14 cellular contexts compared by ENCODE assay signal in the genomic region with DNA sequence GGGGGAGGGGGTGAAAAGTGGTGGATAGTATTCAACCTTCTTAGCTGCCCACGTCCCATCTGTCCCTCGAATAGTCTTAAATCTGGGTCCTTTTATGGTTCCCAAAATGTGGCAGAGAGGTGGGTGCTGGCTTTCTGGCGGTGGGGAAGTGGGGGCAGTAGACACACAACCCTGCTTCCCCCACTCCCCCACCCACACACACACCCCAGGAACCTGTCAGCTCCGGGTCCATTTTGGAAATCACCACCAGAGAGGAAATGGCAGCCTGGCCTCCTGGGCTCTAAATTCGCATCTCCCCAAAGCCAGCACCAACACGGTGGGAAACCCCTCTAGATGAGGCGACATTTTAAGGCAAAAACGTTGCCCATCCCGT. TPM values are rescaled to one million over a fixed set of nuclear protein-coding genes. Genes with fewer than 3 reads are reported as not detected.
DNase-seq lines count a peak whose midpoint lies in the region; FAIRE-seq and TF ChIP-seq lines count a peak whose summit lies in the region.
"Had no signal": no experiment of that assay in that cellular context is flagged by ENCODE, and none has a peak within 500 bp of the region (broad histone marks: within the 10 kb centered on the region; RNA-seq: fewer than 3 reads in every experiment).

No MANE protein-coding gene starts in this region.

- peak overlapping the region; percentile 92 for H2AFZ ChIP-seq in neuronal stem cell (ENCODE audit: low read length)

- peaks cover 35% of the 10 kb centered on the region for H3K27me3 ChIP-seq in HUES48 (ENCODE audit: control insufficient read depth, insufficient read depth, low read length)
- H3K27me3 ChIP-seq in dorsolateral prefrontal cortex: peaks cover 0 to 38% (median 5%) of the 10 kb centered on the region in 45 donors
- peaks cover 5 to 40% (median 20%) of the 10 kb centered on the region in 3 experiments for H3K27me3 ChIP-seq in neuronal stem cell (ENCODE audit: control insufficient read depth in 3 of 3, insufficient read depth in 3 of 3, low read depth in 1 of 3, low read length in 3 of 3)

- FAIRE-seq in HTR-8/SVneo (lab: Jason Lieb, UNC) (no peak), H54 (lab: Jason Lieb, UNC) (no peak)
- FAIRE-seq: small intestine had no signal

- no peak for TF ChIP-seq CTCF in dorsolateral prefrontal cortex (IDR thresholded peaks at IDR 0.05 in 54 of 56, conservative IDR thresholded peaks at IDR 0.05 in 2 of 56; ENCODE audit: low read depth in 1 of 56, partially characterized antibody in 56 of 56)

- peak; percentile 59 for DNase-seq in DMS 273 (lab: John Stamatoyannopoulos, UW; ENCODE audit: unreplicated experiment)
- DNase-seq in DMS 273 treated with DMSO at 0.1 percent for 48 hours (lab: John Stamatoyannopoulos, UW): no peak
- DNase-seq in dorsolateral prefrontal cortex: peak in 2 of 10 donors; percentile 30 to 32
- DNase-seq in neuronal stem cell (ENCODE audit: low spot score): no peak
- DNase-seq in HTR-8/SVneo (ENCODE audit: insufficient read length, low spot score): no peak
- DNase-seq in H54 (ENCODE audit: insufficient read length, low spot score): no peak
- DNase-seq in hippocampal formation (lab: John Stamatoyannopoulos, UW): no peak
- DNase-seq: activated naive CD4-positive, alpha-beta T cell treated with anti-CD3 and anti-CD28 coated beads, Interleukin-2, amount 10 ng/mL, durations not matched to agents 7 days and 5 days; effector memory CD8-positive, alpha-beta T cell; SHP77 treated with DMSO at 0.1 percent for 48 hours; small intestine had no signal

- peak overlapping the region; percentile 3 for H4K8ac ChIP-seq in neuronal stem cell (ENCODE audit: low read depth, low read length)

- H3K14ac ChIP-seq in neuronal stem cell (ENCODE audit: low read length): no peak overlapping the region

- intact Hi-C loops in dorsolateral prefrontal cortex (cut with DNase I): no loop called here

- H3K4ac ChIP-seq in neuronal stem cell (ENCODE audit: low read length): no peak overlapping the region

- H3K36me3 ChIP-seq in HUES48 (ENCODE audit: control insufficient read depth, insufficient read depth, low read length): no peaks in the 10 kb centered on the region
- H3K36me3 ChIP-seq in neuronal stem cell (replicated peaks in 1 of 2; ENCODE audit: control insufficient read depth in 2 of 2, insufficient read depth in 2 of 2, low read length in 2 of 2): no peaks in the 10 kb centered on the region

- no CpG with 5 or more reads among the region's 9 CpGs for WGBS in neuronal stem cell (ENCODE audit: extremely low coverage in 2 of 2, insufficient read length in 2 of 2, insufficient replicate concordance in 1 of 2), 2 donors

- peak overlapping the region; percentile 98 for H2BK15ac ChIP-seq in neuronal stem cell (ENCODE audit: low read length)

- H2BK120ac ChIP-seq in neuronal stem cell (ENCODE audit: low read depth, low read length): no peak overlapping the region

- peak overlapping the region; percentile 89 for H3K23ac ChIP-seq in neuronal stem cell (ENCODE audit: low read depth, low read length, poor library complexity)

- H3K9ac ChIP-seq in HUES48 (ENCODE audit: low read depth, low read length) (no peak overlapping the region), neuronal stem cell (ENCODE audit: low read depth, low read length, poor library complexity) (peak overlapping the region; percentile 99)

- peak overlapping the region; percentile 59 for H3K4me3 ChIP-seq in HUES48 (ENCODE audit: low read depth, low read length)
- H3K4me3 ChIP-seq in dorsolateral prefrontal cortex: peak overlapping the region in 58 of 59 donors; percentile 34 to 77 (median 61)
- peak overlapping the region in 1 of 2 donors; percentile 91 for H3K4me3 ChIP-seq in neuronal stem cell (ENCODE audit: low read length in 2 of 2)
- H3K4me3 ChIP-seq: mucosa of descending colon had no signal

- H3K18ac ChIP-seq in neuronal stem cell (ENCODE audit: low read length): peak overlapping the region; percentile 99

- H2BK12ac ChIP-seq in neuronal stem cell (ENCODE audit: low read length): peak overlapping the region; percentile 97

- no peak for TF ChIP-seq POLR2A in H54 (IDR thresholded peaks at IDR 0.05; ENCODE audit: low read depth, low read length)

- no peaks in the 10 kb centered on the region for H3K9me3 ChIP-seq in HUES48 (ENCODE audit: control insufficient read depth, insufficient read depth, low read length)
- H3K9me3 ChIP-seq in neuronal stem cell (replicated peaks in 1 of 2; ENCODE audit: control insufficient read depth in 2 of 2, insufficient read depth in 1 of 2, low read depth in 1 of 2, low read length in 2 of 2): no peaks in the 10 kb centered on the region
- H3K9me3 ChIP-seq: mucosa of descending colon had no signal

- H2BK5ac ChIP-seq in neuronal stem cell (ENCODE audit: low read length): peak overlapping the region; percentile 66

- no peak overlapping the region for H4K91ac ChIP-seq in neuronal stem cell (ENCODE audit: low read depth, low read length, poor library complexity)

- H2AK5ac ChIP-seq in neuronal stem cell (ENCODE audit: low read depth, low read length): peak overlapping the region; percentile 47

- H3K27ac ChIP-seq in HUES48 (ENCODE audit: low read depth, low read length): no peak overlapping the region
- peak overlapping the region in 57 of 59 donors; percentile 40 to 95 (median 86) for H3K27ac ChIP-seq in dorsolateral prefrontal cortex
- H3K27ac ChIP-seq in neuronal stem cell (replicated peaks; ENCODE audit: low read length): no peak overlapping the region
- H3K27ac ChIP-seq: 22Rv1 had no signal

- peaks cover 3% of the 10 kb centered on the region for H3K4me1 ChIP-seq in HUES48 (ENCODE audit: control insufficient read depth, insufficient read depth, low read length)
- H3K4me1 ChIP-seq in neuronal stem cell (ENCODE audit: control insufficient read depth in 2 of 2, insufficient read depth in 1 of 2, low read depth in 1 of 2, low read length in 2 of 2): peaks cover 4 to 16% of the 10 kb centered on the region in 2 donors

- no peaks in the 10 kb centered on the region for H3K79me1 ChIP-seq in neuronal stem cell (ENCODE audit: low read depth, low read length)

- peak overlapping the region; percentile 87 for H3K4me2 ChIP-seq in neuronal stem cell (ENCODE audit: insufficient read depth, low read length, poor library complexity, severe bottlenecking)

RNA-seq across cellular contexts. Expression of a gene that starts 0.8 kb away (rescaled TPM):
- 100 to 1,000 TPM in 119 of 120 experiments, 10 to 100 TPM in 1; 93.2 to 366 (median 269) TPM for total RNA-seq in dorsolateral prefrontal cortex
- 6.8 TPM for polyA plus RNA-seq in neuronal stem cell (2013, experiment 1 of 2)
- polyA plus RNA-seq in neuronal stem cell (2013, experiment 2 of 2): 7.0 TPM

RNA-seq across cellular contexts. Expression of a gene that starts 9.3 kb away (rescaled TPM):
- total RNA-seq in dorsolateral prefrontal cortex: 10 to 100 TPM; 35.4 to 72.2 (median 48.9) TPM
- 11.5 TPM for polyA plus RNA-seq in neuronal stem cell (2013, experiment 1 of 2)
- polyA plus RNA-seq in neuronal stem cell (2013, experiment 2 of 2): 11.9 TPM

Comparison
In these comparisons a context has a peak if more than half of its experiments do, and no peak if none do; other contexts are left out.
1. H3K27ac ChIP-seq: peak in dorsolateral prefrontal cortex (57 of 59); none in HUES48 (single experiment) and neuronal stem cell (single experiment).